ENCODE assay signal across 10 cellular contexts in the genomic region with DNA sequence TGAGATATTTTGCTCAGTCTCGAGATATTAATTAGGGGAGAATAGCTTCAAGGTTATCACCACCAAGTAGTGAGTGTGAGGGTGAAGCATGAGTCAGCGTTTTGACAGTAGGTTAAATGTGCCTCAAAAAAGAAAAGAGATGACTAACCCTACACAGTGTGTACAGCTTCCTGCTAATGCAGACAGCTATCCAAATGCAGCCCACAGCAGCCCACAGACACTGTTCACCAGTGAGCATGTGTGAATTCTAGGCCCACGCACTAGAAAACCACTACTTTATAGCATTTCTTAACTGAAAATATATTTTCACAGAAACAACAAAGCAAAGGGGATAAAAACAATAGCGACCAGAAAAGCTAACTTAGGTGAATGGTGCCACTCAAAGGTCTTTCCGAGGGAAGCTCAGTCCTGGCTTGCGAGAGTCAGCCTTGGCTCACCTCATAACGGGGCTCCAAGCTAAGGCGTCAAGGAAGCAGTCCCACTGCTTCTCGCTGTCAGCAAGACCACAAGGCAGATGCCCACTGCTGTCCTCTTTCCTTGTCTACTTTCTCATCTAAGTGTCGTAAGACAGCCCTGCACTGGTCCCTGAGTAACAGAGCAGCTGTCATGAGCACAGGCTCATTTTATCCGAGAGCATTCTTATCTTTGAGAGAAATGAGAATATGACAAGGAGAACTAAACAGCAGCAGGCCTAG. TPM values are rescaled to one million over a fixed set of nuclear protein-coding genes. Genes with fewer than 3 reads are reported as not detected.
DNase-seq lines count a peak whose midpoint lies in the region; ATAC-seq, FAIRE-seq and TF ChIP-seq lines count a peak whose summit lies in the region.
"Had no signal": no experiment of that assay in that cellular context is flagged by ENCODE, and none has a peak within 500 bp of the region (broad histone marks: within the 10 kb centered on the region; RNA-seq: fewer than 3 reads in every experiment).

No MANE protein-coding gene starts in this region.

- POLR2A ChIA-PET in GM12878 (lab: Charles Lee) = no interaction called here

- DNase-seq in DND-41 = peak; percentile 46
- peak; percentile 62 for DNase-seq in LHCN-M2 (ENCODE audit: low read depth)
- DNase-seq in GM12878 (ENCODE audit: low read depth, low spot score) = no peak
- DNase-seq in myocyte (ENCODE audit: low read depth) = peak; percentile 60
- no peak for DNase-seq in omental fat pad (ENCODE audit: low spot score)
- no peak for DNase-seq in gastrocnemius medialis
- no peak for DNase-seq in NCI-H2227 (lab: John Stamatoyannopoulos, UW; ENCODE audit: unreplicated experiment)

- CTCF ChIA-PET in GM12878 (lab: Yijun Ruan, JAX) = interaction anchor here (1.0 kb wide), 1 partner anchor 104 kb away, joined by 3 read pairs; no protein-coding TSS in a partner anchor

- H3K4me2 ChIP-seq in DND-41 (ENCODE audit: insufficient read depth, low read length) (no peak overlapping the region), GM12878 (ENCODE audit: control insufficient read depth, insufficient read depth) (no peak overlapping the region)

- peak; percentile 97 for ATAC-seq in DND-41 (ENCODE audit: insufficient read depth, low read depth)
- ATAC-seq in GM12878 = peak; percentile 68
- no peak for ATAC-seq in omental fat pad (ENCODE audit: low FRiP score)
- ATAC-seq in GM21381 (IDR thresholded peaks at IDR 0.05; ENCODE audit: unreplicated experiment) = no peak
- ATAC-seq in gastrocnemius medialis = no peak

- H3K36me3 ChIP-seq in DND-41 (ENCODE audit: insufficient read depth, low read length) (peaks cover 7% of the 10 kb centered on the region; the same call in 1 of the 2 replicates), GM12878 (ENCODE audit: control insufficient read depth in 2 of 2, insufficient read depth in 2 of 2, low read length in 1 of 2) (no peaks in the 10 kb centered on the region), gastrocnemius medialis (peaks cover 0 to 60% of the 10 kb centered on the region in 2 donors)
- H3K36me3 ChIP-seq: neutrophil had no signal

- SMC1A ChIA-PET in GM12878 (lab: Charles Lee; ENCODE audit: uncharacterized antibody, unreplicated experiment) = interaction anchor here (0.6 kb wide), 1 partner anchor 9 kb away, joined by 3 read pairs; no protein-coding TSS in a partner anchor

- 60% methylated on average over 11 of the region's 11 CpGs for WGBS in GM12878 (ENCODE audit: insufficient coverage, insufficient replicate concordance, low lambda C conversion rate, missing lambda C conversion rate)

- intact Hi-C loops in GM12878 (cut with micrococcal nuclease; ENCODE audit: unreplicated experiment) (no loop called here), gastrocnemius medialis (cut with DNase I; ENCODE audit: low total_unique reads) (no loop called here)

- no peak for TF ChIP-seq CTCF in DND-41 (IDR thresholded peaks at IDR 0.05; ENCODE audit: borderline replicate concordance, extremely low read depth, low read length, poor library complexity, severe bottlenecking)
- TF ChIP-seq CTCF in GM12878 (IDR thresholded peaks at IDR 0.05 in 2 of 3, conservative IDR thresholded peaks at IDR 0.05 in 1 of 3; ENCODE audit: control insufficient read depth in 2 of 3, extremely low read depth in 1 of 3, insufficient read depth in 1 of 3, low read depth in 3 of 3, low read length in 3 of 3) = no peak
- no peak for TF ChIP-seq CTCF in omental fat pad (IDR thresholded peaks at IDR 0.05)
- no peak for TF ChIP-seq CTCF in gastrocnemius medialis (IDR thresholded peaks at IDR 0.05 in 4 of 5, conservative IDR thresholded peaks at IDR 0.05 in 1 of 5)

- H3K79me2 ChIP-seq in DND-41 (ENCODE audit: insufficient read depth, low read length) (no peaks in the 10 kb centered on the region), GM12878 (ENCODE audit: control insufficient read depth, insufficient read depth, low read length) (no peaks in the 10 kb centered on the region)

- no TSS peak for BruUV-seq in GM12878 (replicated peaks; lab: Mats Ljungman, UMichigan)

- FAIRE-seq in GM12878 (lab: Jason Lieb, UNC) = no peak

- no peak for TF ChIP-seq EP300 in GM12878 (IDR thresholded peaks at IDR 0.05; ENCODE audit: borderline replicate concordance in 1 of 2, control insufficient read depth in 1 of 2, low read depth in 2 of 2, low read length in 2 of 2)

- no peak overlapping the region for H3K4me3 ChIP-seq in DND-41 (ENCODE audit: low read depth in 1 of 2, low read length in 2 of 2)
- H3K4me3 ChIP-seq in GM12878 = no peak overlapping the region
- no peak overlapping the region for H3K4me3 ChIP-seq in gastrocnemius medialis
- H3K4me3 ChIP-seq: dorsolateral prefrontal cortex had no signal

- H2AFZ ChIP-seq in DND-41 (ENCODE audit: low read depth, low read length) = no peak overlapping the region
- H2AFZ ChIP-seq in GM12878 (ENCODE audit: control insufficient read depth, low read depth, low read length) = no peak overlapping the region

- RAD21 ChIA-PET in GM12878 (lab: Charles Lee; ENCODE audit: unreplicated experiment) = no interaction called here

- no peak for TF ChIP-seq RAD21 in GM12878 (IDR thresholded peaks at IDR 0.05; ENCODE audit: insufficient read depth, low read depth, low read length)

- H3K9ac ChIP-seq in DND-41 (ENCODE audit: low read depth, low read length) (no peak overlapping the region; the same call in 1 of the 2 replicates), GM12878 (ENCODE audit: control insufficient read depth, insufficient read depth, low read length) (no peak overlapping the region)

- no peaks in the 10 kb centered on the region for H4K20me1 ChIP-seq in DND-41 (ENCODE audit: insufficient read depth, low read length)
- H4K20me1 ChIP-seq in GM12878 (ENCODE audit: control insufficient read depth, insufficient read depth) = no peaks in the 10 kb centered on the region

- H3K27me3 ChIP-seq in DND-41 (ENCODE audit: insufficient read depth, low read length, poor library complexity) (no peaks in the 10 kb centered on the region), GM12878 (replicated peaks in 1 of 2; ENCODE audit: control insufficient read depth in 2 of 2, insufficient read depth in 2 of 2, low read length in 1 of 2) (peaks cover 2 to 3% of the 10 kb centered on the region in 2 experiments; a peak in 1 of 4 replicates), gastrocnemius medialis (no peaks in the 10 kb centered on the region)
- H3K27me3 ChIP-seq: dorsolateral prefrontal cortex, neutrophil had no signal

- TF ChIP-seq POLR2A in GM12878 (IDR thresholded peaks at IDR 0.05; ENCODE audit: low read depth, low read length) (no peak), gastrocnemius medialis (IDR thresholded peaks at IDR 0.05) (no peak)

- H3K27ac ChIP-seq in DND-41 (ENCODE audit: low read length) = peak overlapping the region; percentile 63
- H3K27ac ChIP-seq in GM12878 (ENCODE audit: control insufficient read depth, insufficient read depth) = no peak overlapping the region
- H3K27ac ChIP-seq in gastrocnemius medialis = no peak overlapping the region
- H3K27ac ChIP-seq: neutrophil had no signal

- H3K9me3 ChIP-seq in DND-41 (ENCODE audit: insufficient read depth, low read length, severe bottlenecking) (no peaks in the 10 kb centered on the region), GM12878 (replicated peaks; ENCODE audit: control insufficient read depth, insufficient read depth, low read length) (no peaks in the 10 kb centered on the region), gastrocnemius medialis (no peaks in the 10 kb centered on the region)
- H3K9me3 ChIP-seq: neutrophil had no signal

- H3K4me1 ChIP-seq in DND-41 (ENCODE audit: insufficient read depth, low read length) (peaks cover 25% of the 10 kb centered on the region), GM12878 (ENCODE audit: control insufficient read depth, insufficient read depth, low read length) (no peaks in the 10 kb centered on the region), gastrocnemius medialis (no peaks in the 10 kb centered on the region)

- in situ Hi-C loops in GM12878 (cut with MboI) (no loop called here), gastrocnemius medialis (cut with MboI; ENCODE audit: low sequenced_read_pairs in 4 of 4) (no loop called here)

RNA-seq across cellular contexts. Expression of a gene that starts 47.6 kb away (rescaled TPM):
- total RNA-seq in LHCN-M2 (2014; rRNA removed) (9.9 and 15.2 TPM in 2 replicates), GM12878 (2014; rRNA removed) (not detected in 2 replicates), GM12878 (2014; rRNA removed; fragmentation: Illumina TruSeq; extraction: Trizol) (not detected in 2 replicates), GM12878 (2021) (not detected in 2 replicates), myocyte (9.8 and 12.9 TPM in 2 replicates), omental fat pad (10 to 100 TPM in 1 of 4 donors, 1 to 10 TPM in 3; 6.4 to 12.5 (median 8.3) TPM), gastrocnemius medialis (1 to 10 TPM; 2.5 to 7.0 (median 4.5) TPM)
- 14.1 TPM for polyA plus RNA-seq in LHCN-M2 (2012)
- not detected in 2 replicates for total RNA-seq in GM12878 (2013; cell fraction: nucleolus; rRNA removed)
- not detected for polyA plus RNA-seq in GM12878 (2011; ENCODE audit: low read depth)
- polyA plus RNA-seq in GM12878 (2011; rRNA removed) (not detected in 2 replicates), GM12878 (2014; fragmentation: Illumina TruSeq; extraction: Trizol) (not detected in 2 replicates), GM12878 (2014; fragmentation: Nextera tagmentation; extraction: Ambion mirVana) (not detected), GM12878 (2014; rRNA removed) (not detected in 2 replicates), GM12878 (2016; fragmentation: Nextera tagmentation; extraction: Ambion mirVana) (not detected)
- polyA plus RNA-seq in GM12878 (2011; cell fraction: cytosol; rRNA removed) = not detected in 2 replicates
- not detected in 2 replicates for polyA plus RNA-seq in GM12878 (2011; cell fraction: nucleus; rRNA removed)
- polyA plus RNA-seq in GM12878 (2012) = not detected in 2 replicates
- polyA minus RNA-seq in GM12878 (2011; rRNA and poly(A)+ RNA removed) = not detected in 2 replicates
- polyA minus RNA-seq in GM12878 (2011; cell fraction: cytosol; rRNA and poly(A)+ RNA removed) = not detected in 2 replicates
- not detected in 2 replicates for polyA minus RNA-seq in GM12878 (2011; cell fraction: nucleus; rRNA and poly(A)+ RNA removed)
- 12.9 TPM for polyA plus RNA-seq in myocyte (2012)

RNA-seq across cellular contexts. Expression of a gene that starts 48.6 kb away (rescaled TPM):
- total RNA-seq in LHCN-M2 (2014; rRNA removed) (not detected in 2 replicates), GM12878 (2014; rRNA removed) (not detected in 2 replicates), GM12878 (2014; rRNA removed; fragmentation: Illumina TruSeq; extraction: Trizol) (not detected in 2 replicates), GM12878 (2021) (not detected in 2 replicates), myocyte (not detected in 2 replicates), omental fat pad (not detected), gastrocnemius medialis (not detected)
- not detected for polyA plus RNA-seq in LHCN-M2 (2012)
- total RNA-seq in GM12878 (2013; cell fraction: nucleolus; rRNA removed) = not detected in 2 replicates
- not detected for polyA plus RNA-seq in GM12878 (2011; ENCODE audit: low read depth)
- polyA plus RNA-seq in GM12878 (2011; rRNA removed) (not detected in 2 replicates), GM12878 (2014; fragmentation: Illumina TruSeq; extraction: Trizol) (not detected in 2 replicates), GM12878 (2014; fragmentation: Nextera tagmentation; extraction: Ambion mirVana) (not detected), GM12878 (2014; rRNA removed) (not detected in 2 replicates), GM12878 (2016; fragmentation: Nextera tagmentation; extraction: Ambion mirVana) (not detected)
- polyA plus RNA-seq in GM12878 (2011; cell fraction: cytosol; rRNA removed) = not detected in 2 replicates
- polyA plus RNA-seq in GM12878 (2011; cell fraction: nucleus; rRNA removed) = not detected in 2 replicates
- polyA plus RNA-seq in GM12878 (2012) = not detected in 2 replicates
- polyA minus RNA-seq in GM12878 (2011; rRNA and poly(A)+ RNA removed) = not detected in 2 replicates
- not detected in 2 replicates for polyA minus RNA-seq in GM12878 (2011; cell fraction: cytosol; rRNA and poly(A)+ RNA removed)
- not detected in 2 replicates for polyA minus RNA-seq in GM12878 (2011; cell fraction: nucleus; rRNA and poly(A)+ RNA removed)
- not detected for polyA plus RNA-seq in myocyte (2012)

Comparison
In these comparisons a context has a peak if more than half of its experiments do, and no peak if none do; other contexts are left out.
1. ATAC-seq: peak in DND-41 (single experiment) and GM12878 (single experiment); none in omental fat pad (single experiment), GM21381 (single experiment) and gastrocnemius medialis (0 of 2).
2. DNase-seq: peak in DND-41 (single experiment), LHCN-M2 (single experiment) and myocyte (single experiment); none in GM12878 (single experiment), omental fat pad (single experiment), gastrocnemius medialis (0 of 2) and NCI-H2227 (single experiment).